Comparison of ENCODE assay signal across 19 cellular contexts in genomic region chr1:245453556-245453955, GRCh38.
DNase-seq lines count a peak whose midpoint lies in the region; ATAC-seq and TF ChIP-seq lines count a peak whose summit lies in the region.
"Had no signal": no experiment of that assay in that cellular context is flagged by ENCODE, and none has a peak within 500 bp of the region (broad histone marks: within the 10 kb centered on the region; RNA-seq: fewer than 3 reads in every experiment).

No MANE protein-coding gene starts in this region.

- peaks cover 2% of the 10 kb centered on the region for H3K36me3 Mint-ChIP-seq in mesothelial cell of epicardium
- H3K36me3 Mint-ChIP-seq: CD8-positive, alpha-beta T cell had no signal

- TF ChIP-seq CTCF in cardiac muscle cell (IDR thresholded peaks at IDR 0.05; ENCODE audit: low read depth, low read length) = no peak
- no peak for TF ChIP-seq CTCF in heart left ventricle (IDR thresholded peaks at IDR 0.05)
- TF ChIP-seq CTCF in adrenal gland (IDR thresholded peaks at IDR 0.05) = no peak
- TF ChIP-seq CTCF in fibroblast of the aortic adventitia (IDR thresholded peaks at IDR 0.05; ENCODE audit: insufficient read depth, low read length) = no peak
- no peak for TF ChIP-seq CTCF in mesothelial cell of epicardium (IDR thresholded peaks at IDR 0.05; ENCODE audit: unreplicated experiment)

- H3K27ac ChIP-seq in cardiac muscle cell (peak overlapping the region; percentile 59), heart left ventricle (no peak overlapping the region), adrenal gland (no peak overlapping the region)
- H3K27ac ChIP-seq: 22Rv1; A549; BLaER1 treated with 17β-estradiol and CSF1 and Interleukin-3, amounts not matched to agents 10 nM and 100 nM; C4-2B had no signal

- intact Hi-C loops in heart left ventricle (cut with DNase I) (no loop called here), adrenal gland (cut with DNase I) (no loop called here)

- H3K27me3 ChIP-seq in cardiac muscle cell (no peaks in the 10 kb centered on the region), heart left ventricle (peaks cover 0 to 3% (median 0%) of the 10 kb centered on the region in 9 donors), adrenal gland (no peaks in the 10 kb centered on the region)
- H3K27me3 ChIP-seq: BLaER1 treated with 17β-estradiol and CSF1 and Interleukin-3, amounts not matched to agents 10 nM and 100 nM had no signal

- WGBS in heart left ventricle, 4 donors = 67 to 89% (median 80%) methylated on average over 4 of the region's 4 CpGs
- 29 to 43% (median 40%) methylated on average over 4 of the region's 4 CpGs for WGBS in adrenal gland, 4 donors

- DNase-seq in cardiac muscle cell (ENCODE audit: low read depth in 1 of 2, low spot score in 1 of 2) (no peak), heart left ventricle (no peak), adrenal gland (peak in 4 of 7 donors; percentile 39 to 61 (median 54)), fibroblast of the aortic adventitia (ENCODE audit: low read depth) (peak; percentile 31), mesothelial cell of epicardium (ENCODE audit: low spot score in 2 of 2, unreplicated experiment in 2 of 2) (no peak), NCI-H446 (lab: John Stamatoyannopoulos, UW) (no peak)
- no peak for DNase-seq in stimulated activated CD4-positive, alpha-beta T cell treated with anti-CD3 and anti-CD28 coated beads, Interleukin-4, amount 100 ng/mL, for 4 hours
- DNase-seq: AML-193; Caco-2; Calu3; CD4-positive, alpha-beta T cell; CD8-positive, alpha-beta T cell; DMS79 treated with DMSO at 0.1 percent for 48 hours; GF-D8 had no signal

- H3K27ac Mint-ChIP-seq in mesothelial cell of epicardium = peak overlapping the region; percentile 53
- H3K27ac Mint-ChIP-seq: B cell; CD4-positive, alpha-beta T cell; CD8-positive, alpha-beta T cell had no signal

- H3K4me1 ChIP-seq in cardiac muscle cell (ENCODE audit: low read depth) (peaks cover 24% of the 10 kb centered on the region), heart left ventricle (peaks cover 0 to 4% (median 0%) of the 10 kb centered on the region in 12 donors), adrenal gland (replicated peaks in 1 of 2) (peaks cover 3 to 14% of the 10 kb centered on the region in 2 donors)
- H3K4me1 ChIP-seq: A549 had no signal

- peaks cover 23% of the 10 kb centered on the region for H3K4me1 Mint-ChIP-seq in mesothelial cell of epicardium
- H3K4me1 Mint-ChIP-seq: B cell had no signal

- TF ChIP-seq POLR2A in heart left ventricle (IDR thresholded peaks at IDR 0.05) = no peak
- no peak for TF ChIP-seq POLR2A in adrenal gland (IDR thresholded peaks at IDR 0.05)

- H3K4me3 ChIP-seq in cardiac muscle cell (no peak overlapping the region), heart left ventricle (no peak overlapping the region), adrenal gland (no peak overlapping the region), fibroblast of the aortic adventitia (ENCODE audit: low read depth, low read length) (no peak overlapping the region)
- H3K4me3 ChIP-seq: A549; BLaER1 treated with 17β-estradiol and CSF1 and Interleukin-3, amounts not matched to agents 10 nM and 100 nM had no signal

- no peaks in the 10 kb centered on the region for H3K27me3 Mint-ChIP-seq in mesothelial cell of epicardium (ENCODE audit: low read depth)
- H3K27me3 Mint-ChIP-seq: CD4-positive, alpha-beta T cell had no signal

- no peak for ATAC-seq in heart left ventricle
- ATAC-seq: A549; CD8-positive, alpha-beta T cell had no signal

- H3K9me3 Mint-ChIP-seq in mesothelial cell of epicardium = peaks cover 9% of the 10 kb centered on the region
- H3K9me3 Mint-ChIP-seq: CD4-positive, alpha-beta T cell; CD8-positive, alpha-beta T cell had no signal

- H3K9me3 ChIP-seq in cardiac muscle cell (ENCODE audit: low read depth) (no peaks in the 10 kb centered on the region), heart left ventricle (no peaks in the 10 kb centered on the region), adrenal gland (replicated peaks in 1 of 3) (no peaks in the 10 kb centered on the region)
- H3K9me3 ChIP-seq: A549; BLaER1 treated with 17β-estradiol and CSF1 and Interleukin-3, amounts not matched to agents 10 nM and 100 nM had no signal

- no peak overlapping the region for H3K4me3 Mint-ChIP-seq in mesothelial cell of epicardium
- H3K4me3 Mint-ChIP-seq: B cell; CD4-positive, alpha-beta T cell; CD8-positive, alpha-beta T cell had no signal

- H3K36me3 ChIP-seq in cardiac muscle cell (no peaks in the 10 kb centered on the region), heart left ventricle (no peaks in the 10 kb centered on the region), adrenal gland (replicated peaks in 1 of 2) (no peaks in the 10 kb centered on the region)
- H3K36me3 ChIP-seq: BLaER1 treated with 17β-estradiol and CSF1 and Interleukin-3, amounts not matched to agents 10 nM and 100 nM had no signal

Comparison
In these comparisons a context has a peak if more than half of its experiments do, and no peak if none do; other contexts are left out.
1. DNase-seq: peak in adrenal gland (4 of 7) and fibroblast of the aortic adventitia (single experiment); none in cardiac muscle cell (0 of 2), heart left ventricle (0 of 5), mesothelial cell of epicardium (0 of 2), NCI-H446 (0 of 2) and stimulated activated CD4-positive, alpha-beta T cell treated with anti-CD3 and anti-CD28 coated beads, Interleukin-4, amount 100 ng/mL, for 4 hours (0 of 2).